ENCODE assay signal across 1 cellular context in genomic region chr12:131783915-131784541, GRCh38.
TF ChIP-seq lines count a peak whose summit lies in the region.

No MANE protein-coding gene starts in this region.

TF ChIP-seq in K562, 482 proteins besides CTCF, POLR2A, EP300 and RAD21 (continued from another document):
- TF ChIP-seq ATF3 (IDR thresholded peaks at IDR 0.05) (peak; percentile 84), ATF3 (CRISPR knock-in tag; conservative IDR thresholded peaks at IDR 0.05) (no peak), TEAD1 (CRISPR knock-in tag; IDR thresholded peaks at IDR 0.05) (no peak), GABPB1 (CRISPR knock-in tag; IDR thresholded peaks at IDR 0.05) (no peak), DPF2 (IDR thresholded peaks at IDR 0.05) (peak; percentile 31; the same call in 1 of the 2 replicates), RNF219 (CRISPR knock-in tag; IDR thresholded peaks at IDR 0.05) (no peak), MAFG (tag; conservative IDR thresholded peaks at IDR 0.05) (peak; percentile 81), MAFF (IDR thresholded peaks at IDR 0.05; ENCODE audit: low read length) (peak; percentile 31; the same call in 1 of the 2 replicates), RCOR1 (IDR thresholded peaks at IDR 0.05; ENCODE audit: borderline replicate concordance in 1 of 2, low read depth in 2 of 2, low read length in 2 of 2) (0 out of 4 replicates have a peak, but pooled peaks of 1 of the 2 experiments have one; percentile 11), MAFK (IDR thresholded peaks at IDR 0.05; ENCODE audit: low read length) (peak; percentile 37; the same call in 1 of the 2 replicates), NFE2 (IDR thresholded peaks at IDR 0.05; ENCODE audit: low read depth) (peak; percentile 79), POLR2AphosphoS5 (IDR thresholded peaks at IDR 0.05; ENCODE audit: control insufficient read depth, insufficient read depth, low read depth, low read length) (peak; percentile 20; the same call in 1 of the 2 replicates), PRDM10 (IDR thresholded peaks at IDR 0.05; ENCODE audit: partially characterized antibody) (peak; percentile 43), TAF7 (tag; IDR thresholded peaks at IDR 0.05) (no peak), L3MBTL2 (IDR thresholded peaks at IDR 0.05) (peak; percentile 20; the same call in 1 of the 2 replicates), ZNF316 (IDR thresholded peaks at IDR 0.05) (peak; percentile 79), ZNF12 (CRISPR knock-in tag; IDR thresholded peaks at IDR 0.05) (no peak), SPI1 (IDR thresholded peaks at IDR 0.05; ENCODE audit: borderline replicate concordance, low read depth, low read length) (peak; percentile 26; the same call in 1 of the 2 replicates)
